ENCODE assay signal across 8 cellular contexts in the genomic region with DNA sequence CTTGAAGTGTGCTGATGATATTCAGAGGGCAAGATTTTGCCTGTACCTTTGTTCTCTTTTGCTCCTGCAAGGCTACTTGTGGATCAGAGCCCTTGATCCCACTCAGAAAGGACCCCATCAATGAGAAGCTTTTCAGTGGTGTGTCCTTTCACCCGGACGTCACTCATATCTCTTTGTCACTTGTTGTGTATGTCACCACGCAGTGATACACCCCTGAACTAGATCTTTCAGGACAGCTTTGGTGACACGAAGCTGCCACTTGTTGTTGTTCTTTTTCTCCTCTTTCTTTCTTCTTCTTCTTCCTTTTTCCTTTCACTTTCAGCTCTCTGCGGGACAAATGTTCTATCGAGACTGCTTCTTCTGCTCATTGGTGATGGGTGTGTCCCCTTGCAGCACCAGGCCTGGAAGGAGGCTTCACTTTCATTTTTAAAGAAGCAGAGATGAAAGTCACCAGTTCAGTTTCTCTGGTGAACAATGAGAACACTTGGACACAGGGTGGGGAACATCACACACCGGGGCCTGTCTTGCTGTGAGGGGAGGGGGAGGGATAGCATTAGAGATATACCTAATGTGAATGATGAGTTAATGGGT.
DNase-seq lines count a peak whose midpoint lies in the region; ATAC-seq, FAIRE-seq and TF ChIP-seq lines count a peak whose summit lies in the region.

No MANE protein-coding gene starts in this region.

- TF ChIP-seq POLR2A in H54 (IDR thresholded peaks at IDR 0.05; ENCODE audit: low read depth, low read length) = no peak

- peak overlapping the region; percentile 67 for H3K4me3 ChIP-seq in adipocyte (ENCODE audit: low read length)
- H3K4me3 ChIP-seq in osteoblast (ENCODE audit: insufficient read depth, low read length) = peak overlapping the region; percentile 1

- H3K9me3 ChIP-seq in adipocyte (ENCODE audit: control insufficient read depth, low read length) = peaks cover 8% of the 10 kb centered on the region
- no peaks in the 10 kb centered on the region for H3K9me3 ChIP-seq in osteoblast (ENCODE audit: low read depth, low read length)

- H4K20me1 ChIP-seq in osteoblast (ENCODE audit: insufficient read depth, low read length) = no peaks in the 10 kb centered on the region

- peak; percentile 87 for ATAC-seq in HG03558 (IDR thresholded peaks at IDR 0.05; ENCODE audit: extremely low read depth, unreplicated experiment)

- FAIRE-seq in H54 (lab: Jason Lieb, UNC) = no peak

- intact Hi-C loops in head of caudate nucleus (cut with DNase I) = no loop called here

- DNase-seq in Daoy (ENCODE audit: low read depth) (peak; percentile 12), GM20000 (ENCODE audit: low spot score) (peak; percentile 29), adipocyte (ENCODE audit: low read depth) (no peak), osteoblast (ENCODE audit: insufficient read length, low spot score, missing footprints) (no peak), head of caudate nucleus (no peak), H54 (ENCODE audit: insufficient read length, low spot score) (no peak), iPS-NIHi11 (ENCODE audit: low spot score) (no peak)

- H3K27ac ChIP-seq in osteoblast (ENCODE audit: low read depth, low read length) = peak overlapping the region; percentile 84

- H3K27me3 ChIP-seq in adipocyte (replicated peaks; ENCODE audit: control insufficient read depth, insufficient read depth, low read length) = peaks cover 3% of the 10 kb centered on the region
- no peaks in the 10 kb centered on the region for H3K27me3 ChIP-seq in osteoblast (ENCODE audit: insufficient read depth, low read length)

- H3K9ac ChIP-seq in adipocyte (ENCODE audit: low read length) = peak overlapping the region; percentile 59

- H3K4me1 ChIP-seq in adipocyte (ENCODE audit: control insufficient read depth, insufficient read depth, low read length) (peaks cover 10% of the 10 kb centered on the region), osteoblast (ENCODE audit: insufficient read depth, low read length) (peaks cover 11% of the 10 kb centered on the region)

- TF ChIP-seq CTCF in GM20000 (IDR thresholded peaks at IDR 0.05; ENCODE audit: extremely low read depth, missing control alignments) (no peak), osteoblast (IDR thresholded peaks at IDR 0.05; ENCODE audit: extremely low read depth, low read depth, low read length) (no peak)

- peak overlapping the region; percentile 68 for H3K4me2 ChIP-seq in osteoblast (ENCODE audit: insufficient read depth, low read length)

- no peak overlapping the region for H2AFZ ChIP-seq in osteoblast (ENCODE audit: low read length)

- H3K79me2 ChIP-seq in osteoblast (ENCODE audit: insufficient read depth, low read length) = no peaks in the 10 kb centered on the region

- no peaks in the 10 kb centered on the region for H3K36me3 ChIP-seq in adipocyte (ENCODE audit: control insufficient read depth, insufficient read depth, low read length, severe bottlenecking)
- H3K36me3 ChIP-seq in osteoblast (ENCODE audit: insufficient read depth, low read length) = no peaks in the 10 kb centered on the region

Comparison
In these comparisons a context has a peak if more than half of its experiments do, and no peak if none do; other contexts are left out.
1. DNase-seq: peak in Daoy (single experiment) and GM20000 (single experiment); none in adipocyte (single experiment), osteoblast (single experiment), head of caudate nucleus (0 of 42), H54 (single experiment) and iPS-NIHi11 (single experiment).